ENCODE assay signal across 10 cellular contexts in genomic region chr7:10022957-10023356, GRCh38.
DNase-seq lines count a peak whose midpoint lies in the region; ATAC-seq, FAIRE-seq and TF ChIP-seq lines count a peak whose summit lies in the region.
"Had no signal": no experiment of that assay in that cellular context is flagged by ENCODE, and none has a peak within 500 bp of the region (broad histone marks: within the 10 kb centered on the region; RNA-seq: fewer than 3 reads in every experiment).

No MANE protein-coding gene starts in this region.

- H3K23ac ChIP-seq in mesendoderm (ENCODE audit: low read length), result no peak overlapping the region

- H3K79me1 ChIP-seq in mesendoderm (ENCODE audit: low read length), result no peaks in the 10 kb centered on the region

- H4K5ac ChIP-seq in mesendoderm (ENCODE audit: low read length), result no peak overlapping the region

- H3K56ac ChIP-seq in mesendoderm (ENCODE audit: low read length), result no peak overlapping the region

- TF ChIP-seq POLR2A in GM12891 (IDR thresholded peaks at IDR 0.05; ENCODE audit: low read depth, low read length), result no peak

- H3K9ac ChIP-seq in mesendoderm (ENCODE audit: low read length), result no peak overlapping the region

- no peak overlapping the region for H3K4ac ChIP-seq in mesendoderm (ENCODE audit: low read depth, low read length)

- H3K36me3 ChIP-seq in bronchial epithelial cell (ENCODE audit: control insufficient read depth, insufficient read depth, low read length) (no peaks in the 10 kb centered on the region), mesendoderm (ENCODE audit: control insufficient read depth, insufficient read depth, low read length) (no peaks in the 10 kb centered on the region)

- no peak overlapping the region for H2BK5ac ChIP-seq in mesendoderm (ENCODE audit: low read length)

- FAIRE-seq in bronchial epithelial cell (lab: Jason Lieb, UNC), result no peak
- FAIRE-seq in GM12891 (lab: Jason Lieb, UNC), result no peak

- no peak overlapping the region for H2AK5ac ChIP-seq in mesendoderm (ENCODE audit: low read length)

- WGBS in mesendoderm (ENCODE audit: extremely low coverage, insufficient coverage, low lambda C conversion rate), result no CpG with 5 or more reads among the region's 2 CpGs

- no peaks in the 10 kb centered on the region for H3K27me3 Mint-ChIP-seq in activated naive CD8-positive, alpha-beta T cell treated with anti-CD3 and anti-CD28 coated beads for 36 hours

- no peak overlapping the region for H3K4me2 ChIP-seq in mesendoderm (ENCODE audit: low read length)

- no peak overlapping the region for H3K18ac ChIP-seq in mesendoderm (ENCODE audit: low read length)

- H3K4me3 ChIP-seq in bronchial epithelial cell (ENCODE audit: low read depth, low read length) (no peak overlapping the region), mesendoderm (ENCODE audit: low read length) (no peak overlapping the region)

- no peak overlapping the region for H3K27ac Mint-ChIP-seq in activated naive CD8-positive, alpha-beta T cell treated with anti-CD3 and anti-CD28 coated beads for 36 hours
- H3K27ac Mint-ChIP-seq: mesothelial cell of epicardium had no signal

- no peak overlapping the region for H2BK15ac ChIP-seq in mesendoderm (replicated peaks; ENCODE audit: low read depth)

- no peaks in the 10 kb centered on the region for H3K4me1 ChIP-seq in mesendoderm (ENCODE audit: control insufficient read depth, low read depth, low read length)

- ATAC-seq in HG03432 (IDR thresholded peaks at IDR 0.05; ENCODE audit: unreplicated experiment), result no peak

- H3K9me3 Mint-ChIP-seq in activated naive CD8-positive, alpha-beta T cell treated with anti-CD3 and anti-CD28 coated beads for 36 hours, result peaks cover 3% of the 10 kb centered on the region

- DNase-seq in DMS 273 (lab: John Stamatoyannopoulos, UW; ENCODE audit: unreplicated experiment) (peak; percentile 80), NCI-H146 (lab: John Stamatoyannopoulos, UW) (peak; percentile 30), bronchial epithelial cell (ENCODE audit: low read depth) (peak; percentile 13), mesendoderm (peak; percentile 77), GM12891 (ENCODE audit: insufficient read length, low spot score) (no peak), HCEC 1CT (no peak)
- DNase-seq in activated naive CD8-positive, alpha-beta T cell treated with anti-CD3 and anti-CD28 coated beads for 36 hours, result no peak
- DNase-seq: activated CD4-positive, alpha-beta T cell treated with anti-CD3 and anti-CD28 coated beads, Interleukin-2, amount 50 U/mL, for 4 hours had no signal

- H3K27ac ChIP-seq in mesendoderm (ENCODE audit: low read depth, low read length), result no peak overlapping the region

- H3K27me3 ChIP-seq in bronchial epithelial cell (ENCODE audit: control insufficient read depth, insufficient read depth, low read length), result no peaks in the 10 kb centered on the region
- H3K27me3 ChIP-seq in mesendoderm (ENCODE audit: insufficient read depth, low read length, poor library complexity), result no peaks in the 10 kb centered on the region

- no peak overlapping the region for H4K8ac ChIP-seq in mesendoderm (ENCODE audit: low read depth, low read length)

- no peaks in the 10 kb centered on the region for H3K36me3 Mint-ChIP-seq in activated naive CD8-positive, alpha-beta T cell treated with anti-CD3 and anti-CD28 coated beads for 36 hours
- H3K36me3 Mint-ChIP-seq: mesothelial cell of epicardium had no signal

- no peak overlapping the region for H2BK120ac ChIP-seq in mesendoderm (ENCODE audit: low read depth, low read length)

- no peak overlapping the region for H3K4me3 Mint-ChIP-seq in activated naive CD8-positive, alpha-beta T cell treated with anti-CD3 and anti-CD28 coated beads for 36 hours
- H3K4me3 Mint-ChIP-seq: mesothelial cell of epicardium had no signal

- H3K4me1 Mint-ChIP-seq in activated naive CD8-positive, alpha-beta T cell treated with anti-CD3 and anti-CD28 coated beads for 36 hours, result no peaks in the 10 kb centered on the region

- no peaks in the 10 kb centered on the region for H3K79me2 ChIP-seq in mesendoderm (ENCODE audit: control insufficient read depth, insufficient read depth, low read length)

- TF ChIP-seq CTCF in bronchial epithelial cell (IDR thresholded peaks at IDR 0.05; ENCODE audit: insufficient read depth, low read length, severe bottlenecking), result peak; percentile 7

TF ChIP-seq in GM12891, 5 proteins besides CTCF, POLR2A, EP300 and RAD21:
- TF ChIP-seq TAF1 (IDR thresholded peaks at IDR 0.05; ENCODE audit: low read depth, low read length), result no peak
- TF ChIP-seq POLR2AphosphoS5 (IDR thresholded peaks at IDR 0.05; ENCODE audit: low read depth, low read length), result no peak
- TF ChIP-seq PAX5 (IDR thresholded peaks at IDR 0.05; ENCODE audit: insufficient read depth, low read length, severe bottlenecking), result no peak
- TF ChIP-seq SPI1 (IDR thresholded peaks at IDR 0.05; ENCODE audit: low read depth, low read length), result no peak
- no peak for TF ChIP-seq POU2F2 (IDR thresholded peaks at IDR 0.05; ENCODE audit: low read depth, low read length)

Comparison
In these comparisons a context has a peak if more than half of its experiments do, and no peak if none do; other contexts are left out.
1. DNase-seq: peak in DMS 273 (single experiment), NCI-H146 (single experiment), bronchial epithelial cell (single experiment) and mesendoderm (single experiment); none in activated naive CD8-positive, alpha-beta T cell treated with anti-CD3 and anti-CD28 coated beads for 36 hours (single experiment), GM12891 (single experiment) and HCEC 1CT (single experiment).